In genomic region chr22:39556970-39557811, GRCh38 we compare ENCODE assay signal across 1 cellular context.
TF ChIP-seq lines count a peak whose summit lies in the region.

No MANE protein-coding gene starts in this region.

TF ChIP-seq in IMR-90, 13 proteins besides CTCF, POLR2A, EP300 and RAD21 (continued from another document):
- no peak for TF ChIP-seq MAFK (IDR thresholded peaks at IDR 0.05; ENCODE audit: low read depth, low read length)
- no peak for TF ChIP-seq MAZ (IDR thresholded peaks at IDR 0.05; ENCODE audit: borderline replicate concordance, low read depth, low read length)
- no peak for TF ChIP-seq CHD1 (IDR thresholded peaks at IDR 0.05; ENCODE audit: low read depth, low read length)
